Comparison of ENCODE assay signal across 8 cellular contexts in genomic region chr1:217630711-217631591, GRCh38. TPM values are rescaled to one million over a fixed set of nuclear protein-coding genes. Genes with fewer than 3 reads are reported as not detected.
DNase-seq lines count a peak whose midpoint lies in the region; ATAC-seq and TF ChIP-seq lines count a peak whose summit lies in the region.

Gene GPATCH2 (minus strand): TSS chr1:217631090. CDS start chr1:217630971, 119 bp downstream.
Gene SPATA17 (plus strand): TSS chr1:217631344. CDS start chr1:217631379, 35 bp downstream.

- TF ChIP-seq CTCF in GM12874 (IDR thresholded peaks at IDR 0.05; ENCODE audit: insufficient read depth, low read depth, low read length) = 0 out of 2 replicates have a peak, but pooled peaks have one; percentile 4
- TF ChIP-seq CTCF in SU-DHL-6 (IDR thresholded peaks at IDR 0.05; ENCODE audit: insufficient read depth, low read length, poor library complexity, severe bottlenecking) = no peak
- TF ChIP-seq CTCF in heart left ventricle (IDR thresholded peaks at IDR 0.05) = peak in 9 of 12 donors; percentile 10 to 64 (median 38)
- TF ChIP-seq CTCF in type B pancreatic cell (conservative IDR thresholded peaks at IDR 0.05) = peak; percentile 62

- H3K4me1 ChIP-seq in heart left ventricle = peaks cover 0 to 46% (median 25%) of the 10 kb centered on the region in 12 donors

- H3K27me3 ChIP-seq in SU-DHL-6 (ENCODE audit: low read length) (no peaks in the 10 kb centered on the region), heart left ventricle (no peaks in the 10 kb centered on the region)

- no peak for TF ChIP-seq POLR2A in heart left ventricle (IDR thresholded peaks at IDR 0.05)

- no peaks in the 10 kb centered on the region for H3K36me3 Mint-ChIP-seq in activated naive CD8-positive, alpha-beta T cell treated with anti-CD3 and anti-CD28 coated beads, Interleukin-2, amount 50 U/mL, for 24 hours (ENCODE audit: low read depth)
- no peaks in the 10 kb centered on the region for H3K36me3 Mint-ChIP-seq in type B pancreatic cell

- peak within 1 kb of the TSS; percentile 68 for H3K4me2 ChIP-seq in SU-DHL-6 (ENCODE audit: low read depth, low read length, poor library complexity, severe bottlenecking)

- peak within 1 kb of the TSS; percentile 99 for H2AFZ ChIP-seq in SU-DHL-6 (ENCODE audit: low read depth, low read length, severe bottlenecking)

- no peaks in the 10 kb centered on the region for H3K9me2 ChIP-seq in SU-DHL-6 (replicated peaks; ENCODE audit: insufficient read depth, low read length)

- H3K79me2 ChIP-seq in SU-DHL-6 (ENCODE audit: insufficient read depth, low read length) = peaks cover 24% of the 10 kb centered on the region

- no peaks in the 10 kb centered on the region; the same call in 1 of the 2 replicates for H3F3A ChIP-seq in SU-DHL-6 (ENCODE audit: insufficient read depth)

- H3K27ac ChIP-seq in SU-DHL-6 (ENCODE audit: low read depth, low read length) (peak within 1 kb of the TSS; percentile 85), heart left ventricle (peak within 1 kb of the TSS; percentile 81 to 95 (median 89))

- DNase-seq in NCI-H1105 treated with DMSO at 0.1 percent for 48 hours (lab: John Stamatoyannopoulos, UW) = peak; percentile 96
- peak; percentile 67 for DNase-seq in activated naive CD8-positive, alpha-beta T cell treated with anti-CD3 and anti-CD28 coated beads, Interleukin-2, amount 50 U/mL, for 24 hours
- peak; percentile 79 to 84 (median 83) for DNase-seq in heart left ventricle
- DNase-seq in pons (ENCODE audit: low spot score) = peak; percentile 87
- peak; percentile 77 for DNase-seq in type B pancreatic cell (ENCODE audit: extremely low spot score, unreplicated experiment)

- H3K9me3 ChIP-seq in SU-DHL-6 (ENCODE audit: insufficient read depth, low read length) (no peaks in the 10 kb centered on the region), heart left ventricle (no peaks in the 10 kb centered on the region)

- intact Hi-C loops in heart left ventricle (cut with DNase I) = no loop called here

- H3K36me3 ChIP-seq in SU-DHL-6 (ENCODE audit: low read length) = no peaks in the 10 kb centered on the region
- H3K36me3 ChIP-seq in heart left ventricle = no peaks in the 10 kb centered on the region

- H3K27me3 Mint-ChIP-seq in activated naive CD8-positive, alpha-beta T cell treated with anti-CD3 and anti-CD28 coated beads, Interleukin-2, amount 50 U/mL, for 24 hours = peaks cover 5% of the 10 kb centered on the region
- H3K27me3 Mint-ChIP-seq in type B pancreatic cell = no peaks in the 10 kb centered on the region

- ATAC-seq in HG02678 (IDR thresholded peaks at IDR 0.05; ENCODE audit: unreplicated experiment) (peak; percentile 98), heart left ventricle (peak; percentile 95 to 98 (median 96))
- ATAC-seq in activated naive CD8-positive, alpha-beta T cell treated with anti-CD3 and anti-CD28 coated beads, Interleukin-2, amount 50 U/mL, for 24 hours = peak; percentile 84

- H3K4me3 ChIP-seq in SU-DHL-6 (ENCODE audit: insufficient read depth, low read length, poor library complexity, severe bottlenecking) = peak within 1 kb of the TSS; percentile 81
- peak within 1 kb of the TSS; percentile 58 to 91 (median 76) for H3K4me3 ChIP-seq in heart left ventricle

- peak within 1 kb of the TSS; percentile 100 for H3K27ac Mint-ChIP-seq in activated naive CD8-positive, alpha-beta T cell treated with anti-CD3 and anti-CD28 coated beads, Interleukin-2, amount 50 U/mL, for 24 hours
- H3K27ac Mint-ChIP-seq in type B pancreatic cell = peak within 1 kb of the TSS; percentile 99

- H3K9ac ChIP-seq in SU-DHL-6 (ENCODE audit: low read length) = peak within 1 kb of the TSS; percentile 75

- H3K4me3 Mint-ChIP-seq in activated naive CD8-positive, alpha-beta T cell treated with anti-CD3 and anti-CD28 coated beads, Interleukin-2, amount 50 U/mL, for 24 hours = peak within 1 kb of the TSS; percentile 93
- H3K4me3 Mint-ChIP-seq in type B pancreatic cell = peak within 1 kb of the TSS; percentile 92

- H4K20me1 ChIP-seq in SU-DHL-6 (ENCODE audit: low read depth, low read length) = no peaks in the 10 kb centered on the region

- no peaks in the 10 kb centered on the region for H3K9me3 Mint-ChIP-seq in activated naive CD8-positive, alpha-beta T cell treated with anti-CD3 and anti-CD28 coated beads, Interleukin-2, amount 50 U/mL, for 24 hours
- H3K9me3 Mint-ChIP-seq in type B pancreatic cell = no peaks in the 10 kb centered on the region

- WGBS in heart left ventricle, 4 donors = 1 to 3% (median 1%) methylated on average over 37 to 42 of the region's 42 CpGs

- H3K4me1 Mint-ChIP-seq in activated naive CD8-positive, alpha-beta T cell treated with anti-CD3 and anti-CD28 coated beads, Interleukin-2, amount 50 U/mL, for 24 hours = peaks cover 46% of the 10 kb centered on the region
- H3K4me1 Mint-ChIP-seq in type B pancreatic cell (ENCODE audit: unreplicated experiment) = peaks cover 23% of the 10 kb centered on the region

RNA-seq across cellular contexts. Expression of gene GPATCH2, which starts in this region (rescaled TPM):
- total RNA-seq in heart left ventricle (1 to 10 TPM; 6.8 to 8.5 (median 7.5) TPM), type B pancreatic cell (ENCODE audit: low replicate concordance) (16.0 and 18.7 TPM in 2 replicates)
- 1 to 10 TPM; 2.3 to 4.2 TPM for polyA plus RNA-seq in heart left ventricle

RNA-seq across cellular contexts. Expression of gene SPATA17, which starts in this region (rescaled TPM):
- 1 to 10 TPM in 2 of 9 donors, under 1 TPM in 7; 0.39 to 1.6 (median 0.63) TPM for total RNA-seq in heart left ventricle
- under 1 TPM; 0.53 to 0.96 TPM for polyA plus RNA-seq in heart left ventricle
- total RNA-seq in type B pancreatic cell (ENCODE audit: low replicate concordance) = 1.9 and 7.2 TPM in 2 replicates

Comparison
In these comparisons a context has a peak if more than half of its experiments do, and no peak if none do; other contexts are left out.
1. Peak in every context shown above with its lines: DNase-seq, ATAC-seq, H3K4me3 ChIP-seq and H3K27ac ChIP-seq.